Comparison of ENCODE assay signal across 1 cellular context in genomic region chr1:44780583-44781121, GRCh38.
A peak's percentile ranks its signal among the peaks of the same experiment; 100 is the strongest.
TF ChIP-seq lines count a peak whose summit lies in the region.

No MANE protein-coding gene starts in this region.

TF ChIP-seq in WTC11, 78 proteins besides CTCF, POLR2A, EP300 and RAD21 (continued from another document):
- peak; percentile 79; the same call in 1 of the 2 replicates for TF ChIP-seq ERG (CRISPR knock-in tag; IDR thresholded peaks at IDR 0.05)
- TF ChIP-seq EMX1 (CRISPR knock-in tag; IDR thresholded peaks at IDR 0.05) = 0 out of 2 replicates have a peak, but pooled peaks have one; percentile 18
- TF ChIP-seq SP1 (CRISPR knock-in tag; conservative IDR thresholded peaks at IDR 0.05) = peak; percentile 35; the same call in 1 of the 2 replicates
- TF ChIP-seq ZNF138 (CRISPR knock-in tag; conservative IDR thresholded peaks at IDR 0.05) = no peak
- no peak for TF ChIP-seq USF1 (CRISPR knock-in tag; IDR thresholded peaks at IDR 0.05)
- peak; percentile 77 for TF ChIP-seq ZNF416 (CRISPR knock-in tag; IDR thresholded peaks at IDR 0.05)
- peak; percentile 57 for TF ChIP-seq ZNF425 (CRISPR knock-in tag; conservative IDR thresholded peaks at IDR 0.05)
- TF ChIP-seq AR (CRISPR knock-in tag; IDR thresholded peaks at IDR 0.05) = peak; percentile 68; the same call in 1 of the 2 replicates
TF ChIP-seq in WTC11: peak in this region for 9.
